ENCODE assay signal across 7 cellular contexts in genomic region chr2:111489460-111489859, GRCh38.
DNase-seq lines count a peak whose midpoint lies in the region; ATAC-seq, FAIRE-seq and TF ChIP-seq lines count a peak whose summit lies in the region.
"Not testable (repeated sequence)": the region's sequence is repeated elsewhere in the genome, so short reads cannot be mapped to it uniquely, and the experiment has no call there.

No MANE protein-coding gene starts in this region.

- not testable (repeated sequence) for TF ChIP-seq CTCF in HCT116 (IDR thresholded peaks at IDR 0.05 in 2 of 3, conservative IDR thresholded peaks at IDR 0.05 in 1 of 3; ENCODE audit: borderline replicate concordance in 1 of 3, insufficient read depth in 1 of 3, low read depth in 2 of 3, low read length in 2 of 3); IMR-90 (conservative IDR thresholded peaks at IDR 0.05; ENCODE audit: low read depth, low read length); Panc1 (IDR thresholded peaks at IDR 0.05); RWPE2 (IDR thresholded peaks at IDR 0.05; ENCODE audit: poor library complexity, severe bottlenecking); keratinocyte (optimal IDR thresholded peaks at IDR 0.05 in 1 of 3, IDR thresholded peaks at IDR 0.05 in 1 of 3, conservative IDR thresholded peaks at IDR 0.05 in 1 of 3; ENCODE audit: extremely low read depth in 1 of 3, insufficient read depth in 2 of 3, low read length in 3 of 3)

- not testable (repeated sequence) for H3K9me1 ChIP-seq in IMR-90 (ENCODE audit: insufficient read depth, low read length); keratinocyte (ENCODE audit: control insufficient read depth, extremely low read depth, insufficient read depth, low read length)

- not testable (repeated sequence) for H4K5ac ChIP-seq in IMR-90 (ENCODE audit: low read depth, low read length)

- not testable (repeated sequence) for H4K20me1 ChIP-seq in HCT116 (ENCODE audit: insufficient read depth); keratinocyte (ENCODE audit: control insufficient read depth, extremely low read depth, insufficient read depth, low read length)
- peaks cover 39% of the 10 kb centered on the region for H4K20me1 ChIP-seq in IMR-90 (ENCODE audit: insufficient read depth, low read length)

- POLR2A ChIA-PET in HCT116 (lab: Charles Lee); IMR-90 (lab: Charles Lee; ENCODE audit: unreplicated experiment); Panc1 (lab: Charles Lee): not testable (repeated sequence)

- not testable (repeated sequence) for DNase-seq in HCT116 (ENCODE audit: low read depth, low spot score); IMR-90; Panc1 (ENCODE audit: low read depth, low spot score); RWPE2 (ENCODE audit: low spot score); activated naive CD8-positive, alpha-beta T cell treated with anti-CD3 and anti-CD28 coated beads, Interleukin-2, amount 50 U/mL, for 24 hours; keratinocyte (ENCODE audit: low read depth, low spot score)

- H3K4me3 Mint-ChIP-seq in activated naive CD8-positive, alpha-beta T cell treated with anti-CD3 and anti-CD28 coated beads, Interleukin-2, amount 50 U/mL, for 24 hours = not testable (repeated sequence)

- not testable (repeated sequence) for H3K27me3 Mint-ChIP-seq in activated naive CD8-positive, alpha-beta T cell treated with anti-CD3 and anti-CD28 coated beads, Interleukin-2, amount 50 U/mL, for 24 hours

- not testable (repeated sequence) for H2BK120ac ChIP-seq in IMR-90 (ENCODE audit: low read depth, low read length)

- H4K91ac ChIP-seq in IMR-90 (ENCODE audit: insufficient read depth, low read depth, low read length) = not testable (repeated sequence)

- H3K4me1 ChIP-seq in HCT116 (ENCODE audit: control insufficient read depth in 1 of 2, insufficient read depth in 2 of 2, low read length in 2 of 2); Panc1 (ENCODE audit: control insufficient read depth, insufficient read depth, low read length); RWPE2 (ENCODE audit: insufficient read depth, poor library complexity, severe bottlenecking); keratinocyte (ENCODE audit: control insufficient read depth, extremely low read depth, insufficient read depth, low read length): not testable (repeated sequence)
- H3K4me1 ChIP-seq in IMR-90 (ENCODE audit: control insufficient read depth, insufficient read depth, low read length) = peaks cover 15% of the 10 kb centered on the region

- BruUV-seq in HCT116 (replicated peaks; lab: Mats Ljungman, UMichigan); IMR-90 (replicated peaks; lab: Mats Ljungman, UMichigan); Panc1 (replicated peaks; lab: Mats Ljungman, UMichigan): not testable (repeated sequence)

- H3K27ac ChIP-seq in HCT116 (ENCODE audit: low read depth, low read length); IMR-90 (ENCODE audit: insufficient read depth, low read length); Panc1 (ENCODE audit: low read length); RWPE2 (ENCODE audit: poor library complexity, severe bottlenecking); keratinocyte (ENCODE audit: control insufficient read depth, insufficient read depth, low read length): not testable (repeated sequence)

- not testable (repeated sequence) for H3K18ac ChIP-seq in IMR-90 (ENCODE audit: low read depth, low read length)

- H3K36me3 ChIP-seq in HCT116 (ENCODE audit: control insufficient read depth in 1 of 2, insufficient read depth in 2 of 2, low read length in 2 of 2); Panc1 (ENCODE audit: control insufficient read depth, insufficient read depth, low read length); RWPE2 (ENCODE audit: low read depth); keratinocyte (ENCODE audit: control insufficient read depth in 2 of 2, extremely low read depth in 1 of 2, insufficient read depth in 2 of 2, low read length in 2 of 2): not testable (repeated sequence)
- peaks cover 12% of the 10 kb centered on the region for H3K36me3 ChIP-seq in IMR-90 (ENCODE audit: control insufficient read depth, insufficient read depth, low read length)

- not testable (repeated sequence) for H3K23ac ChIP-seq in IMR-90 (ENCODE audit: low read depth, low read length)

- H3K56ac ChIP-seq in IMR-90 (ENCODE audit: extremely low read depth, insufficient read depth, low read length) = not testable (repeated sequence)

- in situ Hi-C loops in IMR-90 (cut with MboI; ENCODE audit: low sequenced_read_pairs) = loop anchor here (25.0 kb wide), 1 partner anchor 173 kb away; no protein-coding TSS in a partner anchor
- in situ Hi-C loops in Panc1 (cut with HindIII; ENCODE audit: low pct_unique_long_range_greater_than_20kb, low sequenced_read_pairs) = not testable (repeated sequence)

- no CpG with 5 or more reads among the region's 1 CpG for WGBS in IMR-90 (ENCODE audit: extremely low coverage in 2 of 2, insufficient read length in 1 of 2), 2 experiments

- H3K27ac Mint-ChIP-seq in activated naive CD8-positive, alpha-beta T cell treated with anti-CD3 and anti-CD28 coated beads, Interleukin-2, amount 50 U/mL, for 24 hours = not testable (repeated sequence)

- intact Hi-C loops in HCT116 (cut with micrococcal nuclease) = loop anchor here (10.0 kb wide), 1 partner anchor 215 kb away; no protein-coding TSS in a partner anchor
- intact Hi-C loops in IMR-90 (cut with micrococcal nuclease); Panc1 (cut with micrococcal nuclease; ENCODE audit: unreplicated experiment): not testable (repeated sequence)

- H3K9me3 ChIP-seq in HCT116 (ENCODE audit: control insufficient read depth in 1 of 2, insufficient read depth in 1 of 2, low read depth in 1 of 2, low read length in 2 of 2); IMR-90 (ENCODE audit: control insufficient read depth, insufficient read depth, low read length); Panc1 (ENCODE audit: control insufficient read depth, insufficient read depth, low read depth, low read length); RWPE2 (ENCODE audit: severe bottlenecking); keratinocyte (ENCODE audit: control insufficient read depth, low read depth, low read length): not testable (repeated sequence)

- CTCF ChIA-PET in HCT116 (lab: Charles Lee); IMR-90 (lab: Yijun Ruan, JAX); Panc1 (lab: Charles Lee): not testable (repeated sequence)

- not testable (repeated sequence) for H2BK20ac ChIP-seq in IMR-90 (ENCODE audit: low read depth, low read length)

- H3K36me3 Mint-ChIP-seq in activated naive CD8-positive, alpha-beta T cell treated with anti-CD3 and anti-CD28 coated beads, Interleukin-2, amount 50 U/mL, for 24 hours (ENCODE audit: low read depth) = not testable (repeated sequence)

- H3K4ac ChIP-seq in IMR-90 (ENCODE audit: low read depth, low read length) = not testable (repeated sequence)

- dilution Hi-C loops in IMR-90 (cut with HindIII; ENCODE audit: low sequenced_read_pairs, unreplicated experiment); keratinocyte (cut with MboI; ENCODE audit: extremely low pct_ligation_motif_present, low sequenced_read_pairs): not testable (repeated sequence)

- not testable (repeated sequence) for H3K4me2 ChIP-seq in HCT116 (ENCODE audit: low read length); IMR-90 (ENCODE audit: low read depth, low read length); keratinocyte (ENCODE audit: control insufficient read depth, extremely low read depth, insufficient read depth, low read depth, low read length)

- not testable (repeated sequence) for H3K4me3 ChIP-seq in HCT116 (replicated peaks in 1 of 2; ENCODE audit: low read depth in 1 of 2, low read length in 2 of 2); IMR-90 (ENCODE audit: insufficient read depth, low read depth, low read length); Panc1 (ENCODE audit: low read depth in 2 of 2, low read length in 2 of 2); RWPE2 (ENCODE audit: severe bottlenecking); keratinocyte (ENCODE audit: control insufficient read depth in 2 of 3, extremely low read depth in 1 of 3, insufficient read depth in 2 of 3, low read depth in 1 of 3, low read length in 3 of 3)

- H3K27me3 ChIP-seq in HCT116 (ENCODE audit: insufficient read depth, low read length); IMR-90 (ENCODE audit: control insufficient read depth, insufficient read depth, low read length); Panc1 (ENCODE audit: control insufficient read depth, insufficient read depth, low read length); RWPE2 (ENCODE audit: insufficient read depth, poor library complexity, severe bottlenecking); keratinocyte (ENCODE audit: control insufficient read depth, extremely low read depth, insufficient read depth, low read length): not testable (repeated sequence)

- not testable (repeated sequence) for H3K79me1 ChIP-seq in IMR-90 (ENCODE audit: low read depth in 1 of 2, low read length in 2 of 2)

- peaks cover 16% of the 10 kb centered on the region for H3K79me2 ChIP-seq in HCT116 (ENCODE audit: insufficient read depth, low read length)
- peaks cover 52% of the 10 kb centered on the region for H3K79me2 ChIP-seq in keratinocyte (ENCODE audit: control insufficient read depth, insufficient read depth, low read length)

- not testable (repeated sequence) for H2AK9ac ChIP-seq in IMR-90 (replicated peaks; ENCODE audit: low read depth, low read length, poor library complexity)

- not testable (repeated sequence) for H2AK5ac ChIP-seq in IMR-90 (ENCODE audit: low read depth, low read length)

- TF ChIP-seq RAD21 in HCT116 (IDR thresholded peaks at IDR 0.05; ENCODE audit: low read depth); IMR-90 (IDR thresholded peaks at IDR 0.05; ENCODE audit: low read length): not testable (repeated sequence)

- not testable (repeated sequence) for H3K9me3 Mint-ChIP-seq in activated naive CD8-positive, alpha-beta T cell treated with anti-CD3 and anti-CD28 coated beads, Interleukin-2, amount 50 U/mL, for 24 hours

- H3K9me2 ChIP-seq in HCT116 (ENCODE audit: insufficient read depth) = not testable (repeated sequence)

- H3K4me1 Mint-ChIP-seq in activated naive CD8-positive, alpha-beta T cell treated with anti-CD3 and anti-CD28 coated beads, Interleukin-2, amount 50 U/mL, for 24 hours = peaks cover 15% of the 10 kb centered on the region

- H4K8ac ChIP-seq in IMR-90 (ENCODE audit: low read depth in 2 of 2, low read length in 2 of 2) = 0 out of 4 replicates have a peak overlapping the region, but pooled peaks of 1 of the 2 experiments have one; percentile 33

- H2BK5ac ChIP-seq in IMR-90 (ENCODE audit: low read depth, low read length, poor library complexity, severe bottlenecking) = not testable (repeated sequence)

- H2BK15ac ChIP-seq in IMR-90 (ENCODE audit: low read depth, low read length) = not testable (repeated sequence)

- H2AFZ ChIP-seq in HCT116 (ENCODE audit: low read depth, low read length, poor library complexity, severe bottlenecking); IMR-90 (replicated peaks; ENCODE audit: low read length, poor library complexity); keratinocyte (ENCODE audit: control insufficient read depth, low read length): not testable (repeated sequence)

- TF ChIP-seq POLR2A in HCT116 (IDR thresholded peaks at IDR 0.05; ENCODE audit: borderline replicate concordance, extremely low read depth, insufficient read depth, insufficient read length); IMR-90 (IDR thresholded peaks at IDR 0.05; ENCODE audit: low read depth, low read length): not testable (repeated sequence)

- not testable (repeated sequence) for H3K9ac ChIP-seq in HCT116 (ENCODE audit: low read length); IMR-90 (ENCODE audit: low read depth, low read length); keratinocyte (ENCODE audit: control insufficient read depth, extremely low read depth, insufficient read depth, low read length)

- not testable (repeated sequence) for H3K14ac ChIP-seq in IMR-90 (replicated peaks; ENCODE audit: low read depth, low read length)

- peak; percentile 76 for FAIRE-seq in keratinocyte (lab: Jason Lieb, UNC)

- peak; percentile 63 for ATAC-seq in HCT116
- ATAC-seq in IMR-90 (ENCODE audit: low read depth) = peak; percentile 10; the same call in 1 of the 2 replicates
- 0 out of 2 replicates have a peak, but pooled peaks have one; percentile 31 for ATAC-seq in Panc1
- peak; percentile 53 for ATAC-seq in RWPE2 (ENCODE audit: low read depth)
- ATAC-seq in activated naive CD8-positive, alpha-beta T cell treated with anti-CD3 and anti-CD28 coated beads, Interleukin-2, amount 50 U/mL, for 24 hours = peak; percentile 45
- peak; percentile 48 for ATAC-seq in esophagus mucosa

- RAD21 ChIA-PET in HCT116 (lab: Charles Lee; ENCODE audit: low non-redundant PET in 1 of 2, low total read pairs in 2 of 2, uncharacterized antibody in 2 of 2, unreplicated experiment in 2 of 2) = not testable (repeated sequence)

Comparison
In these comparisons a context has a peak if more than half of its experiments do, and no peak if none do; other contexts are left out.
1. ATAC-seq: peak in every context shown above with its lines; median percentile 63 in HCT116; 53 in RWPE2; 48 in esophagus mucosa; 45 in activated naive CD8-positive, alpha-beta T cell treated with anti-CD3 and anti-CD28 coated beads, Interleukin-2, amount 50 U/mL, for 24 hours; 31 in Panc1; 10 in IMR-90.